Comparison of ENCODE assay signal across 11 cellular contexts in genomic region chr22:24601217-24602104, GRCh38. TPM values are rescaled to one million over a fixed set of nuclear protein-coding genes. Genes with fewer than 3 reads are reported as not detected.
DNase-seq lines count a peak whose midpoint lies in the region; ATAC-seq, FAIRE-seq and TF ChIP-seq lines count a peak whose summit lies in the region.
"Had no signal": no experiment of that assay in that cellular context is flagged by ENCODE, and none has a peak within 500 bp of the region (broad histone marks: within the 10 kb centered on the region; RNA-seq: fewer than 3 reads in every experiment).

No MANE protein-coding gene starts in this region.

- no peaks in the 10 kb centered on the region for H3K36me3 Mint-ChIP-seq in natural killer cell treated with Interleukin-12 subunit alpha and Interleukin-12 subunit beta and Interleukin-15 and Interleukin-18, amount 100 ng/mL, for 72 hours

- no peaks in the 10 kb centered on the region for H3K36me3 ChIP-seq in GM12878 (ENCODE audit: control insufficient read depth in 2 of 2, insufficient read depth in 2 of 2, low read length in 1 of 2)

- no peak for TF ChIP-seq CTCF in GM12878 (IDR thresholded peaks at IDR 0.05 in 2 of 3, conservative IDR thresholded peaks at IDR 0.05 in 1 of 3; ENCODE audit: control insufficient read depth in 2 of 3, extremely low read depth in 1 of 3, insufficient read depth in 1 of 3, low read depth in 3 of 3, low read length in 3 of 3)

- CTCF ChIA-PET in GM12878 (lab: Yijun Ruan, JAX): no interaction called here

- no TSS peak for BruUV-seq in GM12878 (replicated peaks; lab: Mats Ljungman, UMichigan)

- no peak for TF ChIP-seq POLR2A in GM12878 (IDR thresholded peaks at IDR 0.05; ENCODE audit: low read depth, low read length)
- TF ChIP-seq POLR2A in GM12892 (IDR thresholded peaks at IDR 0.05; ENCODE audit: low read depth, low read length): no peak

- TF ChIP-seq EP300 in GM12878 (IDR thresholded peaks at IDR 0.05; ENCODE audit: borderline replicate concordance in 1 of 2, control insufficient read depth in 1 of 2, low read depth in 2 of 2, low read length in 2 of 2): no peak

- SMC1A ChIA-PET in GM12878 (lab: Charles Lee; ENCODE audit: uncharacterized antibody, unreplicated experiment): interaction anchor here (1.0 kb wide), 1 partner anchor 11 kb away, joined by 3 read pairs; no protein-coding TSS in a partner anchor

- no peaks in the 10 kb centered on the region for H3K79me2 ChIP-seq in GM12878 (ENCODE audit: control insufficient read depth, insufficient read depth, low read length)

- RAD21 ChIA-PET in GM12878 (lab: Charles Lee; ENCODE audit: unreplicated experiment): no interaction called here

- H3K4me3 ChIP-seq in GM12878: no peak overlapping the region
- H3K4me3 ChIP-seq: SK-N-MC had no signal

- FAIRE-seq in GM12878 (lab: Jason Lieb, UNC): no peak
- no peak for FAIRE-seq in GM12892 (lab: Jason Lieb, UNC)

- ATAC-seq in GM12878 (peak; percentile 34), HG03097 (IDR thresholded peaks at IDR 0.05; ENCODE audit: low FRiP score, unreplicated experiment) (no peak)
- peak; percentile 69 to 78 for ATAC-seq in natural killer cell treated with Interleukin-12 subunit alpha and Interleukin-12 subunit beta and Interleukin-15 and Interleukin-18, amount 100 ng/mL, for 72 hours

- no peaks in the 10 kb centered on the region for H3K9me3 ChIP-seq in GM12878 (replicated peaks; ENCODE audit: control insufficient read depth, insufficient read depth, low read length)

- peak overlapping the region; percentile 62 to 78 for H3K27ac Mint-ChIP-seq in natural killer cell treated with Interleukin-12 subunit alpha and Interleukin-12 subunit beta and Interleukin-15 and Interleukin-18, amount 100 ng/mL, for 72 hours

- peak; percentile 31 for DNase-seq in DMS79 (lab: John Stamatoyannopoulos, UW)
- DNase-seq in LoVo (ENCODE audit: low spot score): peak; percentile 66
- no peak for DNase-seq in GM12878 (ENCODE audit: low read depth, low spot score)
- DNase-seq in natural killer cell treated with Interleukin-12 subunit alpha and Interleukin-12 subunit beta and Interleukin-15 and Interleukin-18, amount 100 ng/mL, for 72 hours (ENCODE audit: low spot score): peak; percentile 85
- no peak for DNase-seq in C1 segment of cervical spinal cord (lab: John Stamatoyannopoulos, UW)
- DNase-seq in stimulated activated CD4-positive, alpha-beta T cell treated with anti-CD3 and anti-CD28 coated beads, Interleukin-4, amount 100 ng/mL, for 4 hours: no peak
- DNase-seq in GM12892 (ENCODE audit: insufficient read length): no peak
- DNase-seq: NCI-H146, retina had no signal

- POLR2A ChIA-PET in GM12878 (lab: Charles Lee): no interaction called here

- no peaks in the 10 kb centered on the region for H4K20me1 ChIP-seq in GM12878 (ENCODE audit: control insufficient read depth, insufficient read depth)

- no peak overlapping the region for H2AFZ ChIP-seq in GM12878 (ENCODE audit: control insufficient read depth, low read depth, low read length)

- no peak overlapping the region for H3K4me2 ChIP-seq in GM12878 (ENCODE audit: control insufficient read depth, insufficient read depth)

- 71% methylated on average over 12 of the region's 12 CpGs for WGBS in GM12878 (ENCODE audit: insufficient coverage, insufficient replicate concordance, low lambda C conversion rate, missing lambda C conversion rate)

- peaks cover 14 to 27% of the 10 kb centered on the region in 2 donors for H3K4me1 Mint-ChIP-seq in natural killer cell treated with Interleukin-12 subunit alpha and Interleukin-12 subunit beta and Interleukin-15 and Interleukin-18, amount 100 ng/mL, for 72 hours (ENCODE audit: low read depth in 2 of 2)

- no peaks in the 10 kb centered on the region for H3K27me3 ChIP-seq in GM12878 (replicated peaks in 1 of 2; ENCODE audit: control insufficient read depth in 2 of 2, insufficient read depth in 2 of 2, low read length in 1 of 2)

- no peaks in the 10 kb centered on the region for H3K27me3 Mint-ChIP-seq in natural killer cell treated with Interleukin-12 subunit alpha and Interleukin-12 subunit beta and Interleukin-15 and Interleukin-18, amount 100 ng/mL, for 72 hours

- peaks cover 3% of the 10 kb centered on the region; the same call in 1 of the 2 replicates for H3K4me1 ChIP-seq in GM12878 (ENCODE audit: control insufficient read depth, insufficient read depth, low read length)

- no peak overlapping the region for H3K9ac ChIP-seq in GM12878 (ENCODE audit: control insufficient read depth, insufficient read depth, low read length)

- no peak overlapping the region for H3K4me3 Mint-ChIP-seq in natural killer cell treated with Interleukin-12 subunit alpha and Interleukin-12 subunit beta and Interleukin-15 and Interleukin-18, amount 100 ng/mL, for 72 hours

- H3K9me3 Mint-ChIP-seq in natural killer cell treated with Interleukin-12 subunit alpha and Interleukin-12 subunit beta and Interleukin-15 and Interleukin-18, amount 100 ng/mL, for 72 hours: no peaks in the 10 kb centered on the region

- intact Hi-C loops in GM12878 (cut with micrococcal nuclease; ENCODE audit: unreplicated experiment): no loop called here

- no peak overlapping the region for H3K27ac ChIP-seq in GM12878 (ENCODE audit: control insufficient read depth, insufficient read depth)
- H3K27ac ChIP-seq: SK-N-MC had no signal

- in situ Hi-C loops in GM12878 (cut with MboI): no loop called here

- TF ChIP-seq RAD21 in GM12878 (IDR thresholded peaks at IDR 0.05; ENCODE audit: insufficient read depth, low read depth, low read length): no peak

RNA-seq across cellular contexts. Expression of gene GGT1, which starts 1.5 kb away (rescaled TPM):
- total RNA-seq in GM12878 (2013; cell fraction: nucleolus; rRNA removed): 37.5 and 48.1 TPM in 2 replicates
- 8.0 and 8.4 TPM in 2 replicates for total RNA-seq in GM12878 (2014; rRNA removed)
- 4.1 and 5.0 TPM in 2 replicates for total RNA-seq in GM12878 (2014; rRNA removed; fragmentation: Illumina TruSeq; extraction: Trizol)
- 11.8 and 13.9 TPM in 2 replicates for total RNA-seq in GM12878 (2021)
- 3.7 TPM for polyA plus RNA-seq in GM12878 (2011; ENCODE audit: low read depth)
- polyA plus RNA-seq in GM12878 (2011; rRNA removed): 8.5 and 26.6 TPM in 2 replicates
- polyA plus RNA-seq in GM12878 (2011; cell fraction: cytosol; rRNA removed): 30.9 and 43.3 TPM in 2 replicates
- 92.0 and 98.4 TPM in 2 replicates for polyA plus RNA-seq in GM12878 (2011; cell fraction: nucleus; rRNA removed)
- polyA plus RNA-seq in GM12878 (2012): 10.6 and 11.7 TPM in 2 replicates
- polyA plus RNA-seq in GM12878 (2014; fragmentation: Illumina TruSeq; extraction: Trizol): 2.1 and 7.4 TPM in 2 replicates
- 1 to 10 TPM in 1 of 2 experiments, under 1 TPM in 1; 0.47 to 1.4 TPM for polyA plus RNA-seq in GM12878 (2014; fragmentation: Nextera tagmentation; extraction: Ambion mirVana)
- polyA plus RNA-seq in GM12878 (2014; rRNA removed): 11.3 and 11.6 TPM in 2 replicates
- polyA plus RNA-seq in GM12878 (2016; fragmentation: Nextera tagmentation; extraction: Ambion mirVana): 10 to 100 TPM; 10.2 to 14.8 TPM
- 17.8 and 38.4 TPM in 2 replicates for polyA minus RNA-seq in GM12878 (2011; rRNA and poly(A)+ RNA removed)
- 17.9 and 19.4 TPM in 2 replicates for polyA minus RNA-seq in GM12878 (2011; cell fraction: cytosol; rRNA and poly(A)+ RNA removed)
- 14.3 and 17.7 TPM in 2 replicates for polyA minus RNA-seq in GM12878 (2011; cell fraction: nucleus; rRNA and poly(A)+ RNA removed)
- 10 to 100 TPM; 13.7 to 59.5 TPM for total RNA-seq in natural killer cell treated with Interleukin-12 subunit alpha and Interleukin-12 subunit beta and Interleukin-15 and Interleukin-18, amount 100 ng/mL, for 72 hours
- polyA plus RNA-seq in GM12892 (2012; ENCODE audit: missing spikeins): 19.1 TPM

RNA-seq across cellular contexts. Expression of gene LRRC75B, which starts 8.6 kb away (rescaled TPM):
- 4.9 and 5.6 TPM in 2 replicates for total RNA-seq in GM12878 (2013; cell fraction: nucleolus; rRNA removed)
- 0.11 TPM in 2 replicates for total RNA-seq in GM12878 (2014; rRNA removed)
- total RNA-seq in GM12878 (2014; rRNA removed; fragmentation: Illumina TruSeq; extraction: Trizol): 0.09 and 0.18 TPM in 2 replicates
- 0.24 and 0.26 TPM in 2 replicates for total RNA-seq in GM12878 (2021)
- polyA plus RNA-seq in GM12878 (2011; ENCODE audit: low read depth): 0.50 TPM
- polyA plus RNA-seq in GM12878 (2011; rRNA removed): 0.68 and 0.98 TPM in 2 replicates
- 1.5 and 1.8 TPM in 2 replicates for polyA plus RNA-seq in GM12878 (2011; cell fraction: cytosol; rRNA removed)
- polyA plus RNA-seq in GM12878 (2011; cell fraction: nucleus; rRNA removed): 10.7 and 12.9 TPM in 2 replicates
- 0.84 and 1.2 TPM in 2 replicates for polyA plus RNA-seq in GM12878 (2012)
- 0.09 TPM in 1 of 2 replicates, not detected in the other for polyA plus RNA-seq in GM12878 (2014; fragmentation: Illumina TruSeq; extraction: Trizol)
- not detected for polyA plus RNA-seq in GM12878 (2014; fragmentation: Nextera tagmentation; extraction: Ambion mirVana)
- 0.56 and 0.66 TPM in 2 replicates for polyA plus RNA-seq in GM12878 (2014; rRNA removed)
- under 1 TPM in 1 of 2 experiments, not detected in 1; 0.10 TPM for polyA plus RNA-seq in GM12878 (2016; fragmentation: Nextera tagmentation; extraction: Ambion mirVana)
- polyA minus RNA-seq in GM12878 (2011; rRNA and poly(A)+ RNA removed): 0.22 and 1.1 TPM in 2 replicates
- polyA minus RNA-seq in GM12878 (2011; cell fraction: cytosol; rRNA and poly(A)+ RNA removed): not detected in 2 replicates
- 0.67 and 0.73 TPM in 2 replicates for polyA minus RNA-seq in GM12878 (2011; cell fraction: nucleus; rRNA and poly(A)+ RNA removed)
- total RNA-seq in natural killer cell treated with Interleukin-12 subunit alpha and Interleukin-12 subunit beta and Interleukin-15 and Interleukin-18, amount 100 ng/mL, for 72 hours: 1 to 10 TPM; 1.8 to 2.3 TPM
- 1.7 TPM for polyA plus RNA-seq in GM12892 (2012; ENCODE audit: missing spikeins)

RNA-seq across cellular contexts. Expression of gene SNRPD3, which starts 45.7 kb away (rescaled TPM):
- total RNA-seq in GM12878 (2013; cell fraction: nucleolus; rRNA removed): 108 and 115 TPM in 2 replicates
- total RNA-seq in GM12878 (2014; rRNA removed) (175 and 179 TPM in 2 replicates), GM12878 (2014; rRNA removed; fragmentation: Illumina TruSeq; extraction: Trizol) (254 and 257 TPM in 2 replicates), GM12878 (2021) (111 and 112 TPM in 2 replicates)
- polyA plus RNA-seq in GM12878 (2011; ENCODE audit: low read depth): 44.6 TPM
- polyA plus RNA-seq in GM12878 (2011; rRNA removed) (68.4 and 121 TPM in 2 replicates), GM12878 (2014; fragmentation: Illumina TruSeq; extraction: Trizol) (324 and 433 TPM in 2 replicates), GM12878 (2014; fragmentation: Nextera tagmentation; extraction: Ambion mirVana) (100 to 1,000 TPM; 244 to 258 TPM), GM12878 (2014; rRNA removed) (197 and 228 TPM in 2 replicates), GM12878 (2016; fragmentation: Nextera tagmentation; extraction: Ambion mirVana) (100 to 1,000 TPM; 240 to 251 TPM)
- 214 and 250 TPM in 2 replicates for polyA plus RNA-seq in GM12878 (2011; cell fraction: cytosol; rRNA removed)
- polyA plus RNA-seq in GM12878 (2011; cell fraction: nucleus; rRNA removed): 76.5 and 82.6 TPM in 2 replicates
- polyA plus RNA-seq in GM12878 (2012): 121 and 175 TPM in 2 replicates
- polyA minus RNA-seq in GM12878 (2011; rRNA and poly(A)+ RNA removed): 175 and 182 TPM in 2 replicates
- 36.2 and 58.3 TPM in 2 replicates for polyA minus RNA-seq in GM12878 (2011; cell fraction: cytosol; rRNA and poly(A)+ RNA removed)
- polyA minus RNA-seq in GM12878 (2011; cell fraction: nucleus; rRNA and poly(A)+ RNA removed): 57.3 and 92.8 TPM in 2 replicates
- 100 to 1,000 TPM; 104 to 117 TPM for total RNA-seq in natural killer cell treated with Interleukin-12 subunit alpha and Interleukin-12 subunit beta and Interleukin-15 and Interleukin-18, amount 100 ng/mL, for 72 hours
- 133 TPM for polyA plus RNA-seq in GM12892 (2012; ENCODE audit: missing spikeins)

RNA-seq across cellular contexts. Expression of gene GUCD1, which starts 46.5 kb away (rescaled TPM):
- total RNA-seq in GM12878 (2013; cell fraction: nucleolus; rRNA removed): 33.2 and 34.3 TPM in 2 replicates
- 170 and 177 TPM in 2 replicates for total RNA-seq in GM12878 (2014; rRNA removed)
- total RNA-seq in GM12878 (2014; rRNA removed; fragmentation: Illumina TruSeq; extraction: Trizol): 81.7 and 82.2 TPM in 2 replicates
- 126 and 127 TPM in 2 replicates for total RNA-seq in GM12878 (2021)
- 65.3 TPM for polyA plus RNA-seq in GM12878 (2011; ENCODE audit: low read depth)
- polyA plus RNA-seq in GM12878 (2011; rRNA removed): 57.4 and 87.1 TPM in 2 replicates
- polyA plus RNA-seq in GM12878 (2011; cell fraction: cytosol; rRNA removed): 128 and 167 TPM in 2 replicates
- polyA plus RNA-seq in GM12878 (2011; cell fraction: nucleus; rRNA removed): 69.8 and 82.1 TPM in 2 replicates
- polyA plus RNA-seq in GM12878 (2012): 80.9 and 87.1 TPM in 2 replicates
- polyA plus RNA-seq in GM12878 (2014; fragmentation: Illumina TruSeq; extraction: Trizol): 65.0 and 89.3 TPM in 2 replicates
- 10 to 100 TPM; 57.8 to 96.9 TPM for polyA plus RNA-seq in GM12878 (2014; fragmentation: Nextera tagmentation; extraction: Ambion mirVana)
- polyA plus RNA-seq in GM12878 (2014; rRNA removed): 136 and 145 TPM in 2 replicates
- 10 to 100 TPM; 56.0 to 71.2 TPM for polyA plus RNA-seq in GM12878 (2016; fragmentation: Nextera tagmentation; extraction: Ambion mirVana)
- polyA minus RNA-seq in GM12878 (2011; rRNA and poly(A)+ RNA removed): 126 and 176 TPM in 2 replicates
- polyA minus RNA-seq in GM12878 (2011; cell fraction: cytosol; rRNA and poly(A)+ RNA removed): 67.6 and 74.1 TPM in 2 replicates
- polyA minus RNA-seq in GM12878 (2011; cell fraction: nucleus; rRNA and poly(A)+ RNA removed): 20.8 and 41.9 TPM in 2 replicates
- 100 to 1,000 TPM; 105 to 111 TPM for total RNA-seq in natural killer cell treated with Interleukin-12 subunit alpha and Interleukin-12 subunit beta and Interleukin-15 and Interleukin-18, amount 100 ng/mL, for 72 hours
- 57.9 TPM for polyA plus RNA-seq in GM12892 (2012; ENCODE audit: missing spikeins)

Comparison
In these comparisons a context has a peak if more than half of its experiments do, and no peak if none do; other contexts are left out.
1. DNase-seq: peak in DMS79 (single experiment), LoVo (single experiment) and natural killer cell treated with Interleukin-12 subunit alpha and Interleukin-12 subunit beta and Interleukin-15 and Interleukin-18, amount 100 ng/mL, for 72 hours (single experiment); none in GM12878 (single experiment), C1 segment of cervical spinal cord (0 of 14), stimulated activated CD4-positive, alpha-beta T cell treated with anti-CD3 and anti-CD28 coated beads, Interleukin-4, amount 100 ng/mL, for 4 hours (0 of 2) and GM12892 (single experiment).